Comparison of ENCODE assay signal across 13 cellular contexts in genomic region chr6:170269151-170269872, GRCh38. TPM values are rescaled to one million over a fixed set of nuclear protein-coding genes. Genes with fewer than 3 reads are reported as not detected.
DNase-seq lines count a peak whose midpoint lies in the region; ATAC-seq and TF ChIP-seq lines count a peak whose summit lies in the region.
"Had no signal": no experiment of that assay in that cellular context is flagged by ENCODE, and none has a peak within 500 bp of the region (broad histone marks: within the 10 kb centered on the region; RNA-seq: fewer than 3 reads in every experiment).

No MANE protein-coding gene starts in this region.

- TF ChIP-seq POLR2A in transverse colon (IDR thresholded peaks at IDR 0.05): peak; percentile 14

- H3K27me3 ChIP-seq in transverse colon: no peaks in the 10 kb centered on the region
- H3K27me3 ChIP-seq: Peyer's patch had no signal

- DNase-seq in NCI-H1105 treated with DMSO at 0.1 percent for 48 hours (lab: John Stamatoyannopoulos, UW) (peak; percentile 83), NCI-H345 treated with DMSO at 0.1 percent for 48 hours (lab: John Stamatoyannopoulos, UW; ENCODE audit: unreplicated experiment) (peak; percentile 86), left kidney (ENCODE audit: low read depth, low spot score) (peak; percentile 94), transverse colon (peak; percentile 61), SW 1271 (lab: John Stamatoyannopoulos, UW) (no peak), glomerular visceral epithelial cell (ENCODE audit: extremely low spot score) (no peak)
- DNase-seq: activated CD8-positive, alpha-beta memory T cell treated with anti-CD3 and anti-CD28 coated beads, Interleukin-2, amount 50 U/mL, for 48 hours; nucleus accumbens; stimulated activated CD4-positive, alpha-beta T cell treated with anti-CD3 and anti-CD28 coated beads, Interleukin-2, amount 100 ng/mL, for 48 hours; stimulated activated naive CD4-positive, alpha-beta T cell treated with Interleukin-2 at 50 U/mL for 16 hours had no signal

- peaks cover 4 to 32% (median 8%) of the 10 kb centered on the region in 4 donors for H3K4me1 ChIP-seq in transverse colon

- no peak for TF ChIP-seq CTCF in transverse colon (IDR thresholded peaks at IDR 0.05)

- H3K9me3 ChIP-seq in transverse colon: no peaks in the 10 kb centered on the region
- H3K9me3 ChIP-seq: left lung, Peyer's patch had no signal

- no peaks in the 10 kb centered on the region for H3K36me3 ChIP-seq in transverse colon
- H3K36me3 ChIP-seq: left lung, Peyer's patch had no signal

- in situ Hi-C loops in transverse colon (cut with MboI; ENCODE audit: low pct_ligation_motif_present in 1 of 4, low pct_unique_long_range_greater_than_20kb in 1 of 4, low sequenced_read_pairs in 3 of 4): no loop called here

- WGBS in transverse colon (ENCODE audit: low coverage in 1 of 2), 2 donors: 64% methylated on average over 18 of the region's 23 CpGs; no CpG with 5 or more reads in 1 of the 2 donors

- no peak for ATAC-seq in GM21717 (IDR thresholded peaks at IDR 0.05; ENCODE audit: unreplicated experiment)
- ATAC-seq: left lung had no signal

- no peak for TF ChIP-seq EP300 in transverse colon (IDR thresholded peaks at IDR 0.05; ENCODE audit: low read depth)

- H3K4me3 ChIP-seq in transverse colon: no peak overlapping the region
- H3K4me3 ChIP-seq: left lung, Peyer's patch had no signal

- intact Hi-C loops in transverse colon (cut with DNase I; ENCODE audit: low total_unique reads): no loop called here

- H3K27ac ChIP-seq in transverse colon: peak overlapping the region; percentile 17 to 65 (median 54)
- H3K27ac ChIP-seq: left lung had no signal

RNA-seq across cellular contexts. Expression of gene DLL1, which starts 21.6 kb away (rescaled TPM):
- total RNA-seq in transverse colon: 10 to 100 TPM; 15.0 to 46.2 (median 25.9) TPM

RNA-seq across cellular contexts. Expression of gene FAM120B, which starts 37.2 kb away (rescaled TPM):
- 10 to 100 TPM; 24.7 to 35.9 (median 26.7) TPM for total RNA-seq in transverse colon

Comparison
In these comparisons a context has a peak if more than half of its experiments do, and no peak if none do; other contexts are left out.
1. DNase-seq: peak in NCI-H1105 treated with DMSO at 0.1 percent for 48 hours (single experiment), NCI-H345 treated with DMSO at 0.1 percent for 48 hours (single experiment), left kidney (single experiment) and transverse colon (single experiment); none in SW 1271 (0 of 2) and glomerular visceral epithelial cell (single experiment).